In genomic region chr2:145329976-145330375, GRCh38 we compare ENCODE assay signal across 31 cellular contexts.
"Had no signal": no experiment of that assay in that cellular context is flagged by ENCODE, and none has a peak within 500 bp of the region (broad histone marks: within the 10 kb centered on the region; RNA-seq: fewer than 3 reads in every experiment).

No MANE protein-coding gene starts in this region.

- H3K27me3 ChIP-seq: body of pancreas, esophagus squamous epithelium had no signal

- H3K4me3 ChIP-seq: body of pancreas, esophagus squamous epithelium had no signal

- H3K4me3 Mint-ChIP-seq: activated B cell treated with CpG ODN at 0.5 μM for 24 hours; activated CD8-positive, alpha-beta T cell treated with anti-CD3 and anti-CD28 coated beads for 36 hours; activated naive CD8-positive, alpha-beta T cell; activated T-cell treated with anti-CD3 and anti-CD28 coated beads, Interleukin-2, amount 50 U/mL, for 4 hours; activated T-helper 17 cell treated with anti-CD3 and anti-CD28 coated beads, Interleukin-2, amount 50 U/mL, for 72 hours; effector memory CD8-positive, alpha-beta T cell; T-helper 17 cell; T-helper 2 cell treated with Interferon-gamma antibody and Interleukin-4, amounts not matched to agents 5 μg/mL and 100 μg/mL, for 36 hours had no signal

- H3K9me3 ChIP-seq: body of pancreas, esophagus squamous epithelium had no signal

- H3K27me3 Mint-ChIP-seq: activated B cell treated with CpG ODN at 0.5 μM for 24 hours; activated naive CD8-positive, alpha-beta T cell; T-helper 17 cell had no signal

- H3K4me1 ChIP-seq: esophagus squamous epithelium had no signal

- H3K4me1 Mint-ChIP-seq: activated B cell treated with CpG ODN at 0.5 μM for 24 hours; activated T-helper 17 cell treated with anti-CD3 and anti-CD28 coated beads, Interleukin-2, amount 50 U/mL, for 72 hours; T-helper 17 cell had no signal

- ATAC-seq: activated CD4-positive, CD25-positive, alpha-beta regulatory T cell treated with anti-CD3 and anti-CD28 coated beads, Interleukin-2, amount 50 U/mL, for 24 hours; activated CD8-positive, alpha-beta T cell treated with anti-CD3 and anti-CD28 coated beads for 36 hours; activated T-cell treated with anti-CD3 and anti-CD28 coated beads, Interleukin-2, amount 50 U/mL, for 4 hours; activated T-helper 17 cell treated with anti-CD3 and anti-CD28 coated beads, Interleukin-2, amount 50 U/mL, for 72 hours; body of pancreas; effector memory CD8-positive, alpha-beta T cell; T-helper 17 cell had no signal

- DNase-seq: activated B cell treated with CpG ODN at 0.5 μM for 24 hours; activated CD4-positive, alpha-beta T cell treated with anti-CD3 and anti-CD28 coated beads for 48 hours; activated CD4-positive, alpha-beta T cell treated with anti-CD3 and anti-CD28 coated beads, Interleukin-2, amount 50 U/mL, for 1 hour; activated CD4-positive, alpha-beta T cell treated with anti-CD3 and anti-CD28 coated beads, Interleukin-2, amount 50 U/mL, for 48 hours; activated CD8-positive, alpha-beta memory T cell treated with anti-CD3 and anti-CD28 coated beads for 24 hours; activated CD8-positive, alpha-beta T cell treated with anti-CD3 and anti-CD28 coated beads for 36 hours; activated effector memory CD4-positive, alpha-beta T cell treated with Interleukin-2 at 50 U/mL for 16 hours; activated gamma-delta T cell treated with Interleukin-2 at 50 U/mL for 16 hours; activated naive CD4-positive, alpha-beta T cell treated with anti-CD3 and anti-CD28 coated beads, Interleukin-2, amount 50 U/mL, for 16 hours; activated naive CD4-positive, alpha-beta T cell treated with Interleukin-2 at 50 U/mL for 16 hours; activated T-cell treated with anti-CD3 and anti-CD28 coated beads, Interleukin-2, amount 50 U/mL, for 4 hours; amniotic stem cell; anterior cingulate cortex; body of pancreas; caudate nucleus; cortex of kidney; dermis blood vessel endothelial cell; effector CD4-positive, alpha-beta T cell; effector memory CD8-positive, alpha-beta T cell; esophagus squamous epithelium; foreskin melanocyte; head of caudate nucleus; T-helper 1 cell; T-helper 17 cell; T1000; WERI-Rb-1 had no signal

- H3K36me3 ChIP-seq: esophagus squamous epithelium, WERI-Rb-1 had no signal

- H3K27ac ChIP-seq: body of pancreas, esophagus squamous epithelium, WERI-Rb-1 had no signal

- H3K36me3 Mint-ChIP-seq: activated naive CD8-positive, alpha-beta T cell had no signal

- H3K9me3 Mint-ChIP-seq: activated B cell treated with CpG ODN at 0.5 μM for 24 hours; activated CD8-positive, alpha-beta T cell treated with anti-CD3 and anti-CD28 coated beads for 36 hours; activated T-cell treated with anti-CD3 and anti-CD28 coated beads, Interleukin-2, amount 50 U/mL, for 4 hours; activated T-helper 17 cell treated with anti-CD3 and anti-CD28 coated beads, Interleukin-2, amount 50 U/mL, for 72 hours; effector memory CD8-positive, alpha-beta T cell; T-helper 2 cell treated with Interferon-gamma antibody and Interleukin-4, amounts not matched to agents 5 μg/mL and 100 μg/mL, for 36 hours had no signal

- FAIRE-seq: colon had no signal

- H3K27ac Mint-ChIP-seq: activated B cell treated with CpG ODN at 0.5 μM for 24 hours; activated CD8-positive, alpha-beta T cell treated with anti-CD3 and anti-CD28 coated beads for 36 hours; activated naive CD8-positive, alpha-beta T cell; activated T-helper 17 cell treated with anti-CD3 and anti-CD28 coated beads, Interleukin-2, amount 50 U/mL, for 72 hours; effector memory CD8-positive, alpha-beta T cell; T-helper 17 cell; T-helper 2 cell treated with Interferon-gamma antibody and Interleukin-4, amounts not matched to agents 5 μg/mL and 100 μg/mL, for 36 hours had no signal
